8 cellular contexts compared by ENCODE assay signal in the genomic region with DNA sequence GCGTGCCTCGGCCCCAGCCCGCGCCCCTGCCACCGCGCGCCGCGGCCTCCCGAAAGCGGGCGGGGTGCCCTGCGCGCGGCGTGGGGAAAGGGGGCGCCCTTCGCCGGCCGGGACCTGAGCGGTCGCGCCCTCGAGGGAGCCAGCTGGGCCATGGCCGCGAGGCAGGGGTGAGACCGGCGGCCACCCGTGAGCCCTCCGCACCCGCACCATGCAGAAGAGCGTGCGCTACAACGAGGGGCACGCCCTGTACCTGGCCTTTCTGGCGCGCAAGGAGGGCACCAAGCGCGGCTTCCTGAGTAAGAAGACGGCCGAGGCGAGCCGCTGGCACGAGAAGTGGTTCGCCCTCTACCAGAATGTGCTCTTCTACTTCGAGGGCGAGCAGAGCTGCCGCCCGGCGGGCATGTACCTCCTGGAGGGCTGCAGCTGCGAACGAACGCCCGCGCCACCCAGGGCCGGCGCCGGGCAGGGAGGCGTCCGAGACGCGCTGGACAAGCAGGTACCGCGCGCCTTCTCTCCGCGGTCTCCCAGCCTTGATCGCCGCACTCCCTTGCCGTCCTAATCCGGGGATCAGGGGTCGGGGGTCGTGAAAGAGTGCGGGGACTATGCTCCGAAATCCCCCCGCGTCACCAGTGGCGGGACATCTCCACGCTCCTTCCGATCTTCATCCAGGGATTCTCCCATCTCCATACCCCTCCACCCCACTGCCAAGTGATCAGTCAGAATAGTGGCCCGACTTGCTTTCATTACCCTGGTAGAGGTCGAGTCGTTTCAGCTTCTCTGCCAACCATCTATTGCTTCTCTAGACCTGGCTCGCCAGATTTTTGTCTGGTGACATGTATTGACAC. TPM values are rescaled to one million over a fixed set of nuclear protein-coding genes. Genes with fewer than 3 reads are reported as not detected.
DNase-seq lines count a peak whose midpoint lies in the region; ATAC-seq and TF ChIP-seq lines count a peak whose summit lies in the region.

No MANE protein-coding gene starts in this region.

- peak overlapping the region; percentile 87 to 97 (median 94) for H3K4me3 Mint-ChIP-seq in CD4-positive, alpha-beta memory T cell
- peak overlapping the region; percentile 91 for H3K4me3 Mint-ChIP-seq in activated naive CD4-positive, alpha-beta T cell treated with anti-CD3 and anti-CD28 coated beads, Interleukin-2, amount 50 U/mL, for 24 hours
- peak overlapping the region; percentile 62 for H3K4me3 Mint-ChIP-seq in progenitor cell of endocrine pancreas (ENCODE audit: low read depth)

- peaks cover 52% of the 10 kb centered on the region for H3K4me1 ChIP-seq in CD4-positive, alpha-beta memory T cell (ENCODE audit: insufficient read depth, low read length)
- H3K4me1 ChIP-seq in Panc1 (ENCODE audit: control insufficient read depth, insufficient read depth, low read length) (no peaks in the 10 kb centered on the region; the same call in 1 of the 2 replicates), aorta (ENCODE audit: control insufficient read depth in 1 of 2, insufficient read depth in 2 of 2, low read length in 2 of 2) (no peaks in the 10 kb centered on the region)

- POLR2A ChIA-PET in CD4-positive, alpha-beta memory T cell (lab: Charles Lee; ENCODE audit: partially characterized antibody) = interaction anchor here (0.7 to 5.1 kb wide), 13 partner anchors 10 to 204 kb away, joined by 3 to 70 read pairs (median 4); no protein-coding TSS in a partner anchor
- POLR2A ChIA-PET in Panc1 (lab: Charles Lee) = no interaction called here

- peaks cover 0 to 11% of the 10 kb centered on the region in 2 donors for H3K36me3 Mint-ChIP-seq in CD4-positive, alpha-beta memory T cell
- H3K36me3 Mint-ChIP-seq in activated naive CD4-positive, alpha-beta T cell treated with anti-CD3 and anti-CD28 coated beads, Interleukin-2, amount 50 U/mL, for 24 hours = peaks cover 2% of the 10 kb centered on the region
- H3K36me3 Mint-ChIP-seq in progenitor cell of endocrine pancreas (ENCODE audit: insufficient read depth) = no peaks in the 10 kb centered on the region

- peak overlapping the region; percentile 76 to 94 (median 82) for H3K27ac Mint-ChIP-seq in CD4-positive, alpha-beta memory T cell
- H3K27ac Mint-ChIP-seq in activated naive CD4-positive, alpha-beta T cell treated with anti-CD3 and anti-CD28 coated beads, Interleukin-2, amount 50 U/mL, for 24 hours = peak overlapping the region; percentile 85
- peak overlapping the region; percentile 15 for H3K27ac Mint-ChIP-seq in progenitor cell of endocrine pancreas

- ATAC-seq in Panc1 (peak; percentile 74), left ventricle myocardium superior (peak; percentile 85), aorta (ENCODE audit: low FRiP score) (peak; percentile 62), HG02981 (IDR thresholded peaks at IDR 0.05; ENCODE audit: unreplicated experiment) (no peak)

- no peaks in the 10 kb centered on the region for H3K27me3 Mint-ChIP-seq in CD4-positive, alpha-beta memory T cell
- H3K27me3 Mint-ChIP-seq in activated naive CD4-positive, alpha-beta T cell treated with anti-CD3 and anti-CD28 coated beads, Interleukin-2, amount 50 U/mL, for 24 hours = no peaks in the 10 kb centered on the region
- peaks cover 81% of the 10 kb centered on the region for H3K27me3 Mint-ChIP-seq in progenitor cell of endocrine pancreas

- H3K27me3 ChIP-seq in CD4-positive, alpha-beta memory T cell (ENCODE audit: insufficient read depth, low read length) = no peaks in the 10 kb centered on the region
- H3K27me3 ChIP-seq in Panc1 (ENCODE audit: control insufficient read depth, insufficient read depth, low read length) (no peaks in the 10 kb centered on the region), aorta (ENCODE audit: control insufficient read depth in 1 of 2, insufficient read depth in 2 of 2, low read length in 1 of 2) (no peaks in the 10 kb centered on the region)

- H3K4me1 Mint-ChIP-seq in CD4-positive, alpha-beta memory T cell = peaks cover 40 to 64% (median 50%) of the 10 kb centered on the region in 4 donors
- peaks cover 65% of the 10 kb centered on the region for H3K4me1 Mint-ChIP-seq in activated naive CD4-positive, alpha-beta T cell treated with anti-CD3 and anti-CD28 coated beads, Interleukin-2, amount 50 U/mL, for 24 hours
- peaks cover 11% of the 10 kb centered on the region for H3K4me1 Mint-ChIP-seq in progenitor cell of endocrine pancreas (ENCODE audit: low read depth)

- CTCF ChIA-PET in CD4-positive, alpha-beta memory T cell (lab: Charles Lee; ENCODE audit: partially characterized antibody) = interaction anchor here (0.7 to 3.2 kb wide), 8 partner anchors 13 to 273 kb away, joined by 3 to 17 read pairs (median 4); no protein-coding TSS in a partner anchor
- CTCF ChIA-PET in Panc1 (lab: Charles Lee) = no interaction called here

- 2% methylated on average over 66 to 84 of the region's 84 CpGs for WGBS in aorta, 2 donors

- no TSS peak for BruUV-seq in Panc1 (replicated peaks; lab: Mats Ljungman, UMichigan)

- intact Hi-C loops in CD4-positive, alpha-beta memory T cell (cut with micrococcal nuclease) = loop anchor here (1.0 to 10.0 kb wide), 5 partner anchors 47 to 342 kb away; a partner anchor contains a TSS
- intact Hi-C loops in Panc1 (cut with micrococcal nuclease; ENCODE audit: unreplicated experiment) (no loop called here), left ventricle myocardium superior (cut with micrococcal nuclease) (no loop called here), aorta (cut with DNase I) (no loop called here)

- no peaks in the 10 kb centered on the region for H3K36me3 ChIP-seq in CD4-positive, alpha-beta memory T cell (ENCODE audit: insufficient read depth, low read length)
- no peaks in the 10 kb centered on the region for H3K36me3 ChIP-seq in Panc1 (ENCODE audit: control insufficient read depth, insufficient read depth, low read length)
- H3K36me3 ChIP-seq in aorta (ENCODE audit: control insufficient read depth in 1 of 2, insufficient read depth in 2 of 2, low read length in 1 of 2) = no peaks in the 10 kb centered on the region

- H3K9me3 Mint-ChIP-seq in CD4-positive, alpha-beta memory T cell = no peaks in the 10 kb centered on the region
- no peaks in the 10 kb centered on the region for H3K9me3 Mint-ChIP-seq in activated naive CD4-positive, alpha-beta T cell treated with anti-CD3 and anti-CD28 coated beads, Interleukin-2, amount 50 U/mL, for 24 hours
- H3K9me3 Mint-ChIP-seq in progenitor cell of endocrine pancreas (ENCODE audit: low read depth) = no peaks in the 10 kb centered on the region

- peak; percentile 55 for TF ChIP-seq CTCF in Panc1 (IDR thresholded peaks at IDR 0.05)
- TF ChIP-seq CTCF in progenitor cell of endocrine pancreas (IDR thresholded peaks at IDR 0.05; ENCODE audit: unreplicated experiment) = peak; percentile 24

- in situ Hi-C loops in Panc1 (cut with HindIII; ENCODE audit: low pct_unique_long_range_greater_than_20kb, low sequenced_read_pairs) = no loop called here

- peak overlapping the region; percentile 44 for H3K27ac ChIP-seq in CD4-positive, alpha-beta memory T cell (ENCODE audit: low read depth, low read length)
- peak overlapping the region; percentile 70 for H3K27ac ChIP-seq in Panc1 (ENCODE audit: low read length)
- no peak overlapping the region for H3K27ac ChIP-seq in aorta (ENCODE audit: low read depth in 1 of 2, low read length in 2 of 2)

- peak overlapping the region; percentile 84 to 85 for H3K4me3 ChIP-seq in CD4-positive, alpha-beta memory T cell (ENCODE audit: low read length in 2 of 2)
- H3K4me3 ChIP-seq in Panc1 (ENCODE audit: low read depth in 2 of 2, low read length in 2 of 2) = peak overlapping the region; percentile 43 to 73
- peak overlapping the region in 1 of 2 donors; percentile 48 for H3K4me3 ChIP-seq in aorta (ENCODE audit: low read length in 2 of 2)

- H3K9me3 ChIP-seq in CD4-positive, alpha-beta memory T cell (ENCODE audit: control insufficient read depth in 1 of 2, low read length in 2 of 2) = no peaks in the 10 kb centered on the region
- H3K9me3 ChIP-seq in Panc1 (ENCODE audit: control insufficient read depth, insufficient read depth, low read depth, low read length) = no peaks in the 10 kb centered on the region
- no peaks in the 10 kb centered on the region for H3K9me3 ChIP-seq in aorta (ENCODE audit: control insufficient read depth, low read length)

- peak; percentile 45 to 59 (median 55) for DNase-seq in CD4-positive, alpha-beta memory T cell
- DNase-seq in Panc1 (ENCODE audit: low read depth, low spot score) (no peak), left ventricle myocardium superior (peak; percentile 59), progenitor cell of endocrine pancreas (ENCODE audit: low spot score, unreplicated experiment) (peak; percentile 16), aorta (peak; percentile 48 to 77), DMS153 treated with DMSO at 0.1 percent for 48 hours (lab: John Stamatoyannopoulos, UW; ENCODE audit: unreplicated experiment) (no peak)

RNA-seq across cellular contexts. Expression of a gene that starts 0.6 kb away (rescaled TPM):
- total RNA-seq in CD4-positive, alpha-beta memory T cell = 10 to 100 TPM; 33.7 to 39.3 TPM
- polyA plus RNA-seq in CD4-positive, alpha-beta memory T cell = 10 to 100 TPM; 10.0 to 16.9 TPM
- 4.7 TPM for total RNA-seq in Panc1 (2021; ENCODE audit: unreplicated experiment)
- 2.9 TPM for polyA plus RNA-seq in Panc1 (2012; ENCODE audit: insufficient read length)
- total RNA-seq in left ventricle myocardium superior = 6.5 TPM
- total RNA-seq in progenitor cell of endocrine pancreas = 0.62 and 0.69 TPM in 2 replicates
- 10 to 100 TPM in 1 of 2 donors, 1 to 10 TPM in 1; 4.7 to 17.4 TPM for total RNA-seq in aorta
- 1 to 10 TPM; 2.3 to 6.8 TPM for polyA plus RNA-seq in aorta

Comparison
In these comparisons a context has a peak if more than half of its experiments do, and no peak if none do; other contexts are left out.
1. DNase-seq: peak in CD4-positive, alpha-beta memory T cell (5 of 5), left ventricle myocardium superior (single experiment), progenitor cell of endocrine pancreas (single experiment) and aorta (2 of 2); none in Panc1 (single experiment) and DMS153 treated with DMSO at 0.1 percent for 48 hours (single experiment).
2. H3K27ac ChIP-seq: peak in CD4-positive, alpha-beta memory T cell (single experiment) and Panc1 (single experiment); none in aorta (0 of 2).
3. H3K27ac Mint-ChIP-seq: peak in every context shown above with its lines; median percentile 85 in activated naive CD4-positive, alpha-beta T cell treated with anti-CD3 and anti-CD28 coated beads, Interleukin-2, amount 50 U/mL, for 24 hours; 82 in CD4-positive, alpha-beta memory T cell; 15 in progenitor cell of endocrine pancreas.
4. Peak in every context shown above with its lines, with median percentiles within 50 percentile points of each other: H3K4me3 Mint-ChIP-seq.